Comparison of ENCODE assay signal across 17 cellular contexts in genomic region chr12:66197413-66198055, GRCh38. TPM values are rescaled to one million over a fixed set of nuclear protein-coding genes. Genes with fewer than 3 reads are reported as not detected.
A peak's percentile ranks its signal among the peaks of the same experiment; 100 is the strongest.
DNase-seq lines count a peak whose midpoint lies in the region; ATAC-seq and TF ChIP-seq lines count a peak whose summit lies in the region.
"Had no signal": no experiment of that assay in that cellular context is flagged by ENCODE, and none has a peak within 500 bp of the region (broad histone marks: within the 10 kb centered on the region; RNA-seq: fewer than 3 reads in every experiment).

No MANE protein-coding gene starts in this region.

- TF ChIP-seq EP300 in ovary (IDR thresholded peaks at IDR 0.05) = no peak

- peaks cover 15% of the 10 kb centered on the region for H3K4me1 Mint-ChIP-seq in activated T-cell treated with anti-CD3 and anti-CD28 coated beads, Interleukin-2, amount 50 U/mL, for 72 hours (ENCODE audit: low read depth)
- H3K4me1 Mint-ChIP-seq in activated T-cell treated with anti-CD3 and anti-CD28 coated beads, Interleukin-2, amount 50 U/mL, for 24 hours (ENCODE audit: low read depth) = peaks cover 13% of the 10 kb centered on the region
- H3K4me1 Mint-ChIP-seq in T-helper 2 cell treated with Interferon-gamma antibody and Interleukin-4, amounts not matched to agents 5 μg/mL and 100 μg/mL, for 36 hours (ENCODE audit: low read depth) = peaks cover 3% of the 10 kb centered on the region
- peaks cover 11% of the 10 kb centered on the region for H3K4me1 Mint-ChIP-seq in activated CD4-positive, alpha-beta memory T cell treated with anti-CD3 and anti-CD28 coated beads, Interleukin-2, amount 10 ng/mL, durations not matched to agents 7 days and 5 days

- peaks cover 0 to 3% of the 10 kb centered on the region in 2 donors for H3K36me3 Mint-ChIP-seq in activated T-cell treated with anti-CD3 and anti-CD28 coated beads, Interleukin-2, amount 50 U/mL, for 72 hours (ENCODE audit: insufficient read depth in 2 of 2)
- no peaks in the 10 kb centered on the region for H3K36me3 Mint-ChIP-seq in activated T-cell treated with anti-CD3 and anti-CD28 coated beads, Interleukin-2, amount 50 U/mL, for 24 hours (ENCODE audit: low read depth)
- peaks cover 1% of the 10 kb centered on the region for H3K36me3 Mint-ChIP-seq in T-helper 2 cell treated with Interferon-gamma antibody and Interleukin-4, amounts not matched to agents 5 μg/mL and 100 μg/mL, for 36 hours (ENCODE audit: low read depth)
- peaks cover 3% of the 10 kb centered on the region for H3K36me3 Mint-ChIP-seq in activated CD4-positive, alpha-beta memory T cell treated with anti-CD3 and anti-CD28 coated beads, Interleukin-2, amount 10 ng/mL, durations not matched to agents 7 days and 5 days (ENCODE audit: low read depth)

- H3K27ac ChIP-seq in subcutaneous abdominal adipose tissue (ENCODE audit: low read depth, low read length) (peak overlapping the region; percentile 28), ovary (no peak overlapping the region)

- peaks cover 0 to 4% (median 3%) of the 10 kb centered on the region in 5 donors for H3K9me3 ChIP-seq in subcutaneous abdominal adipose tissue (ENCODE audit: control insufficient read depth in 5 of 5, low read length in 5 of 5)
- no peaks in the 10 kb centered on the region for H3K9me3 ChIP-seq in ovary
- H3K9me3 ChIP-seq: HAP-1, testis had no signal

- intact Hi-C loops in ovary (cut with DNase I) = no loop called here

- POLR2A ChIA-PET in activated CD4-positive, alpha-beta memory T cell treated with anti-CD3 and anti-CD28 coated beads, Interleukin-2, amount 10 ng/mL, durations not matched to agents 7 days and 5 days (lab: Charles Lee) = interaction anchor here (1.8 kb wide), 1 partner anchor 28 kb away, joined by 11 read pairs; the partner anchor contains the start of gene TMBIM4

- H3K27me3 ChIP-seq in subcutaneous abdominal adipose tissue (ENCODE audit: control insufficient read depth in 5 of 5, insufficient read depth in 4 of 5, low read length in 5 of 5) = no peaks in the 10 kb centered on the region
- H3K27me3 ChIP-seq in ovary = no peaks in the 10 kb centered on the region
- H3K27me3 ChIP-seq: testis had no signal

- H3K4me1 ChIP-seq in subcutaneous abdominal adipose tissue (ENCODE audit: control insufficient read depth in 5 of 5, insufficient read depth in 5 of 5, low read length in 5 of 5) (peaks cover 3 to 22% (median 19%) of the 10 kb centered on the region in 5 donors), ovary (ENCODE audit: insufficient read depth) (no peaks in the 10 kb centered on the region)
- H3K4me1 ChIP-seq: HAP-1, testis had no signal

- DNase-seq in activated T-cell treated with anti-CD3 and anti-CD28 coated beads, Interleukin-2, amount 50 U/mL, for 72 hours = no peak
- no peak for DNase-seq in activated T-cell treated with anti-CD3 and anti-CD28 coated beads, Interleukin-2, amount 50 U/mL, for 24 hours
- peak; percentile 5 for DNase-seq in RPMI7951 (ENCODE audit: low read depth)
- DNase-seq in fibroblast of peridontal ligament (ENCODE audit: extremely low read depth) = peak; percentile 12
- DNase-seq in T-helper 2 cell treated with Interferon-gamma antibody and Interleukin-4, amounts not matched to agents 5 μg/mL and 100 μg/mL, for 36 hours (ENCODE audit: low spot score) = no peak
- no peak for DNase-seq in activated CD4-positive, alpha-beta memory T cell treated with anti-CD3 and anti-CD28 coated beads, Interleukin-2, amount 10 ng/mL, durations not matched to agents 7 days and 5 days
- no peak for DNase-seq in ovary
- DNase-seq: 8988T; effector CD8-positive, alpha-beta T cell; Kasumi-1; left colon; NCI-H1417 treated with DMSO at 0.1 percent for 48 hours; posterior cingulate gyrus; small intestine; testis had no signal

- ATAC-seq in activated T-cell treated with anti-CD3 and anti-CD28 coated beads, Interleukin-2, amount 50 U/mL, for 72 hours (replicated peaks in 1 of 2) = no peak
- ATAC-seq: left colon had no signal

- peaks cover 0 to 3% of the 10 kb centered on the region in 2 donors for H3K9me3 Mint-ChIP-seq in activated T-cell treated with anti-CD3 and anti-CD28 coated beads, Interleukin-2, amount 50 U/mL, for 72 hours
- H3K9me3 Mint-ChIP-seq in activated T-cell treated with anti-CD3 and anti-CD28 coated beads, Interleukin-2, amount 50 U/mL, for 24 hours = peaks cover 7% of the 10 kb centered on the region
- peaks cover 7% of the 10 kb centered on the region for H3K9me3 Mint-ChIP-seq in T-helper 2 cell treated with Interferon-gamma antibody and Interleukin-4, amounts not matched to agents 5 μg/mL and 100 μg/mL, for 36 hours
- H3K9me3 Mint-ChIP-seq in activated CD4-positive, alpha-beta memory T cell treated with anti-CD3 and anti-CD28 coated beads, Interleukin-2, amount 10 ng/mL, durations not matched to agents 7 days and 5 days = peaks cover 8% of the 10 kb centered on the region

- H3K27ac Mint-ChIP-seq in activated T-cell treated with anti-CD3 and anti-CD28 coated beads, Interleukin-2, amount 50 U/mL, for 72 hours = peak overlapping the region; percentile 51
- no peak overlapping the region for H3K27ac Mint-ChIP-seq in activated T-cell treated with anti-CD3 and anti-CD28 coated beads, Interleukin-2, amount 50 U/mL, for 24 hours
- no peak overlapping the region for H3K27ac Mint-ChIP-seq in T-helper 2 cell treated with Interferon-gamma antibody and Interleukin-4, amounts not matched to agents 5 μg/mL and 100 μg/mL, for 36 hours
- no peak overlapping the region for H3K27ac Mint-ChIP-seq in activated CD4-positive, alpha-beta memory T cell treated with anti-CD3 and anti-CD28 coated beads, Interleukin-2, amount 10 ng/mL, durations not matched to agents 7 days and 5 days

- H3K4me3 ChIP-seq in subcutaneous abdominal adipose tissue (ENCODE audit: low read depth in 1 of 5, low read length in 5 of 5) (no peak overlapping the region), ovary (no peak overlapping the region)
- H3K4me3 ChIP-seq: HAP-1, testis had no signal

- no peak for TF ChIP-seq CTCF in ovary (IDR thresholded peaks at IDR 0.05)

- H3K36me3 ChIP-seq in subcutaneous abdominal adipose tissue (ENCODE audit: control insufficient read depth in 5 of 5, insufficient read depth in 5 of 5, low read length in 5 of 5) = peaks cover 0 to 6% (median 2%) of the 10 kb centered on the region in 5 donors
- H3K36me3 ChIP-seq in ovary = no peaks in the 10 kb centered on the region
- H3K36me3 ChIP-seq: HAP-1 had no signal

- no peak overlapping the region for H3K9ac ChIP-seq in subcutaneous abdominal adipose tissue (ENCODE audit: low read length in 5 of 5)

- CTCF ChIA-PET in activated CD4-positive, alpha-beta memory T cell treated with anti-CD3 and anti-CD28 coated beads, Interleukin-2, amount 10 ng/mL, durations not matched to agents 7 days and 5 days (lab: Charles Lee) = interaction anchor here (1.1 to 1.3 kb wide), 2 partner anchors 28 to 37 kb away, joined by 3 to 5 read pairs; no protein-coding TSS in a partner anchor

- H3K4me3 Mint-ChIP-seq in activated T-cell treated with anti-CD3 and anti-CD28 coated beads, Interleukin-2, amount 50 U/mL, for 72 hours = peak overlapping the region in 1 of 2 donors; percentile 54
- H3K4me3 Mint-ChIP-seq in activated T-cell treated with anti-CD3 and anti-CD28 coated beads, Interleukin-2, amount 50 U/mL, for 24 hours = no peak overlapping the region
- no peak overlapping the region for H3K4me3 Mint-ChIP-seq in T-helper 2 cell treated with Interferon-gamma antibody and Interleukin-4, amounts not matched to agents 5 μg/mL and 100 μg/mL, for 36 hours
- no peak overlapping the region for H3K4me3 Mint-ChIP-seq in activated CD4-positive, alpha-beta memory T cell treated with anti-CD3 and anti-CD28 coated beads, Interleukin-2, amount 10 ng/mL, durations not matched to agents 7 days and 5 days

- no peak for TF ChIP-seq POLR2A in ovary (IDR thresholded peaks at IDR 0.05)

- H3K27me3 Mint-ChIP-seq in activated T-cell treated with anti-CD3 and anti-CD28 coated beads, Interleukin-2, amount 50 U/mL, for 72 hours (ENCODE audit: low read depth) = peaks cover 45% of the 10 kb centered on the region
- H3K27me3 Mint-ChIP-seq in activated T-cell treated with anti-CD3 and anti-CD28 coated beads, Interleukin-2, amount 50 U/mL, for 24 hours = peaks cover 60% of the 10 kb centered on the region
- H3K27me3 Mint-ChIP-seq in T-helper 2 cell treated with Interferon-gamma antibody and Interleukin-4, amounts not matched to agents 5 μg/mL and 100 μg/mL, for 36 hours (ENCODE audit: low read depth) = peaks cover 3% of the 10 kb centered on the region
- H3K27me3 Mint-ChIP-seq in activated CD4-positive, alpha-beta memory T cell treated with anti-CD3 and anti-CD28 coated beads, Interleukin-2, amount 10 ng/mL, durations not matched to agents 7 days and 5 days = peaks cover 14% of the 10 kb centered on the region

- WGBS in ovary, 3 donors = 2 to 13% (median 9%) methylated on average over 3 of the region's 3 CpGs

RNA-seq across cellular contexts. Expression of gene IRAK3, which starts 8.5 kb away (rescaled TPM):
- total RNA-seq in activated T-cell treated with anti-CD3 and anti-CD28 coated beads, Interleukin-2, amount 50 U/mL, for 72 hours = 1 to 10 TPM; 1.2 to 1.3 TPM
- 3.5 and 4.8 TPM in 2 replicates for total RNA-seq in RPMI7951 (2014; rRNA removed; shearing (Covaris generic))
- 1 to 10 TPM; 1.0 to 1.8 TPM for total RNA-seq in activated CD4-positive, alpha-beta memory T cell treated with anti-CD3 and anti-CD28 coated beads, Interleukin-2, amount 10 ng/mL, durations not matched to agents 7 days and 5 days
- 10 to 100 TPM in 1 of 7 donors, 1 to 10 TPM in 6; 2.1 to 11.4 (median 7.9) TPM for total RNA-seq in ovary
- polyA plus RNA-seq in ovary = 1 to 10 TPM; 1.8 to 7.3 TPM

RNA-seq across cellular contexts. Expression of gene TMBIM4, which starts 27.7 kb away (rescaled TPM):
- 100 to 1,000 TPM in 1 of 2 donors, 10 to 100 TPM in 1; 88.7 to 101 TPM for total RNA-seq in activated T-cell treated with anti-CD3 and anti-CD28 coated beads, Interleukin-2, amount 50 U/mL, for 72 hours
- 127 and 135 TPM in 2 replicates for total RNA-seq in RPMI7951 (2014; rRNA removed; shearing (Covaris generic))
- total RNA-seq in activated CD4-positive, alpha-beta memory T cell treated with anti-CD3 and anti-CD28 coated beads, Interleukin-2, amount 10 ng/mL, durations not matched to agents 7 days and 5 days = 10 to 100 TPM; 80.5 to 82.8 TPM
- 100 to 1,000 TPM in 3 of 7 donors, 10 to 100 TPM in 4; 78.3 to 153 (median 97.9) TPM for total RNA-seq in ovary
- polyA plus RNA-seq in ovary = 100 to 1,000 TPM; 152 to 154 TPM

Comparison
In these comparisons a context has a peak if more than half of its experiments do, and no peak if none do; other contexts are left out.
1. DNase-seq: peak in RPMI7951 (single experiment) and fibroblast of peridontal ligament (single experiment); none in activated T-cell treated with anti-CD3 and anti-CD28 coated beads, Interleukin-2, amount 50 U/mL, for 72 hours (0 of 2), activated T-cell treated with anti-CD3 and anti-CD28 coated beads, Interleukin-2, amount 50 U/mL, for 24 hours (single experiment), T-helper 2 cell treated with Interferon-gamma antibody and Interleukin-4, amounts not matched to agents 5 μg/mL and 100 μg/mL, for 36 hours (single experiment), activated CD4-positive, alpha-beta memory T cell treated with anti-CD3 and anti-CD28 coated beads, Interleukin-2, amount 10 ng/mL, durations not matched to agents 7 days and 5 days (single experiment) and ovary (0 of 5).